14 cellular contexts compared by ENCODE assay signal in the genomic region with DNA sequence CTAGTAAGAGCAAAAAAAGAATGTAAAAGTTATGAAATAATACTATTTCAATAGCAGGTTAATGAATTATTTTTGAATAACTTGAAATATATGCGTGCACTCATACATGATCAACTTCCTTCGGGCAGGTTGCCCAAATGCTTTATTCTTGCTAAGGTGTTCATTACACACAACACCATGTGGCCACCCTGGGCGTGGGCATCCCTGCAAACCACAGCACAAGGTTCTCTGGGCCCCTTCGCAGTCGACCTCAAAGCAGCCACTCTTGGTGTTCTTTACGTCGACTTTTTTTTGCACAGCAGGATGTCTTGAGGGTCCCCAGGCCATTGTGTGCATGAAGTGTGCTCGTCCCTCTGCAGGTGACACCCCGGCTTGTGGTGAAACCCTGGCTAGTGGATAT.
DNase-seq lines count a peak whose midpoint lies in the region; ATAC-seq and TF ChIP-seq lines count a peak whose summit lies in the region.
"Had no signal": no experiment of that assay in that cellular context is flagged by ENCODE, and none has a peak within 500 bp of the region (broad histone marks: within the 10 kb centered on the region; RNA-seq: fewer than 3 reads in every experiment).

No MANE protein-coding gene starts in this region.

- TF ChIP-seq CTCF in breast epithelium (IDR thresholded peaks at IDR 0.05): no peak
- no peak for TF ChIP-seq CTCF in HFFc6 (IDR thresholded peaks at IDR 0.05)

- DNase-seq in breast epithelium (ENCODE audit: low spot score in 2 of 2) (peak in 1 of 2 donors; percentile 54), memory B cell (ENCODE audit: low spot score in 2 of 2) (no peak), HFFc6 (no peak)
- DNase-seq: activated CD4-positive, CD25-positive, alpha-beta regulatory T cell; cerebellar nuclear complex; NCI-H1092; NCI-H524 had no signal

- H3K4me3 ChIP-seq in breast epithelium (peak overlapping the region in 1 of 3 donors; percentile 45), subcutaneous abdominal adipose tissue (ENCODE audit: low read depth in 1 of 5, low read length in 5 of 5) (peak overlapping the region in 1 of 5 donors; percentile 45)
- H3K4me3 ChIP-seq: SJSA1 had no signal

- H3K9me3 ChIP-seq in breast epithelium (no peaks in the 10 kb centered on the region), subcutaneous abdominal adipose tissue (ENCODE audit: control insufficient read depth in 5 of 5, low read length in 5 of 5) (no peaks in the 10 kb centered on the region)
- H3K9me3 ChIP-seq: SJSA1 had no signal

- no peaks in the 10 kb centered on the region for H3K9me3 Mint-ChIP-seq in IgD-negative memory B cell
- no peaks in the 10 kb centered on the region for H3K9me3 Mint-ChIP-seq in memory B cell
- H3K9me3 Mint-ChIP-seq in HFFc6: no peaks in the 10 kb centered on the region
- H3K9me3 Mint-ChIP-seq: activated T-helper 1 cell treated with anti-CD3 and anti-CD28 coated beads, Interleukin-12 subunit alpha, Interleukin-12 subunit beta, Interleukin-2, Interleukin-4 antibody, amounts not matched to agents 30 ng/mL and 10 ng/mL and 1 ng/mL, durations not matched to agents 14 hours and 24 hours and 36 hours; stimulated activated naive CD8-positive, alpha-beta T cell treated with anti-CD3 and anti-CD28 coated beads, Interleukin-15, Interleukin-2, amounts not matched to agents 100 ng/mL and 50 ng/mL, for 24 hours had no signal

- H3K4me1 ChIP-seq in breast epithelium (peaks cover 7 to 17% of the 10 kb centered on the region in 2 donors), subcutaneous abdominal adipose tissue (ENCODE audit: control insufficient read depth in 5 of 5, insufficient read depth in 5 of 5, low read length in 5 of 5) (peaks cover 21 to 59% (median 38%) of the 10 kb centered on the region in 5 donors)

- H3K36me3 Mint-ChIP-seq in IgD-negative memory B cell: peaks cover 5% of the 10 kb centered on the region
- H3K36me3 Mint-ChIP-seq in memory B cell: peaks cover 2% of the 10 kb centered on the region
- H3K36me3 Mint-ChIP-seq in HFFc6 (ENCODE audit: low read depth): no peaks in the 10 kb centered on the region

- H3K36me3 ChIP-seq in breast epithelium (no peaks in the 10 kb centered on the region), subcutaneous abdominal adipose tissue (ENCODE audit: control insufficient read depth in 5 of 5, insufficient read depth in 5 of 5, low read length in 5 of 5) (no peaks in the 10 kb centered on the region)
- H3K36me3 ChIP-seq: SJSA1 had no signal

- H3K27ac ChIP-seq in breast epithelium (peak overlapping the region; percentile 91 to 94), subcutaneous abdominal adipose tissue (ENCODE audit: low read depth, low read length) (peak overlapping the region; percentile 92)

- H3K9ac ChIP-seq in subcutaneous abdominal adipose tissue (ENCODE audit: low read length in 5 of 5): no peak overlapping the region

- H3K4me3 Mint-ChIP-seq in IgD-negative memory B cell (peak overlapping the region; percentile 47 to 95 (median 86)), memory B cell (no peak overlapping the region), HFFc6 (no peak overlapping the region)

- peaks cover 12 to 16% (median 13%) of the 10 kb centered on the region in 3 donors for H3K4me1 Mint-ChIP-seq in IgD-negative memory B cell
- H3K4me1 Mint-ChIP-seq in memory B cell: peaks cover 14% of the 10 kb centered on the region
- peaks cover 46% of the 10 kb centered on the region for H3K4me1 Mint-ChIP-seq in HFFc6 (ENCODE audit: low read depth)

- H3K27ac Mint-ChIP-seq in IgD-negative memory B cell (peak overlapping the region in 1 of 3 donors; percentile 87), memory B cell (peak overlapping the region; percentile 92), HFFc6 (no peak overlapping the region)
- H3K27ac Mint-ChIP-seq: activated T-helper 1 cell treated with anti-CD3 and anti-CD28 coated beads, Interleukin-12 subunit alpha, Interleukin-12 subunit beta, Interleukin-2, Interleukin-4 antibody, amounts not matched to agents 30 ng/mL and 10 ng/mL and 1 ng/mL, durations not matched to agents 14 hours and 24 hours and 36 hours; stimulated activated naive CD8-positive, alpha-beta T cell treated with anti-CD3 and anti-CD28 coated beads, Interleukin-15, Interleukin-2, amounts not matched to agents 100 ng/mL and 50 ng/mL, for 24 hours had no signal

- TF ChIP-seq POLR2A in breast epithelium (IDR thresholded peaks at IDR 0.05): no peak

- no peaks in the 10 kb centered on the region for H3K27me3 ChIP-seq in breast epithelium
- no peaks in the 10 kb centered on the region for H3K27me3 ChIP-seq in subcutaneous abdominal adipose tissue (ENCODE audit: control insufficient read depth in 5 of 5, insufficient read depth in 4 of 5, low read length in 5 of 5)
- H3K27me3 ChIP-seq: SJSA1 had no signal

- intact Hi-C loops in breast epithelium (cut with DNase I; ENCODE audit: low total_unique reads): no loop called here

- H3K27me3 Mint-ChIP-seq in IgD-negative memory B cell (peaks cover 4% of the 10 kb centered on the region), memory B cell (no peaks in the 10 kb centered on the region), HFFc6 (ENCODE audit: insufficient read depth) (no peaks in the 10 kb centered on the region; the same call in 1 of the 2 replicates)

- ATAC-seq in memory B cell (ENCODE audit: low read depth) (no peak), HG03045 (IDR thresholded peaks at IDR 0.05; ENCODE audit: unreplicated experiment) (no peak), GM18520 (IDR thresholded peaks at IDR 0.05; ENCODE audit: unreplicated experiment) (no peak)

Comparison
In these comparisons a context has a peak if more than half of its experiments do, and no peak if none do; other contexts are left out.
1. H3K4me3 Mint-ChIP-seq: peak in IgD-negative memory B cell (4 of 4); none in memory B cell (single experiment) and HFFc6 (single experiment).